24 cellular contexts compared by ENCODE assay signal in the genomic region with DNA sequence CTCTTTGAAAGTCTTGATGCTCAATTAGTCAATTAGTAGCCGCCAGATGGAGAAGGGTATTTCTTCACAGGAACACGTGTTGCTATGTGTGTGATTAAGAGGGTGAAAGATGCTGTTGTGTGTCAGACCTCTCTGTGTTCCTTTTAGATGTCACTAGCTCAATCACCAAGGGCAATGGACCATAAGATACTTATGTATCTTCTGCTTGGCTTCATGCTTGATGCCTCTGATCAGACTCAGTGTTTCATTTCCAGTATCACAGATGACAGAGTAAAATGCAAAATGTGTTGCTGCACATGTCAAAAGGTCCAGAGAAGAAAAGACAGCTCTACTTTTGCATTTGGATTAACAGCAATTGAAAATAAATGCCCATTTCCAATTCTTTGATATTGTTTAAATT.
DNase-seq lines count a peak whose midpoint lies in the region; ATAC-seq, FAIRE-seq and TF ChIP-seq lines count a peak whose summit lies in the region.
"Had no signal": no experiment of that assay in that cellular context is flagged by ENCODE, and none has a peak within 500 bp of the region (broad histone marks: within the 10 kb centered on the region; RNA-seq: fewer than 3 reads in every experiment).

No MANE protein-coding gene starts in this region.

- H3K4me1 Mint-ChIP-seq in activated T-helper 2 cell treated with anti-CD3 and anti-CD28 coated beads, Interferon-gamma antibody, Interleukin-2, Interleukin-4, amounts not matched to agents 10 μg/mL and 5 μg/mL and 100 μg/mL, durations not matched to agents 14 hours and 24 hours and 36 hours (ENCODE audit: low read depth): no peaks in the 10 kb centered on the region
- H3K4me1 Mint-ChIP-seq: GM23338 had no signal

- intact Hi-C loops in activated T-helper 2 cell treated with anti-CD3 and anti-CD28 coated beads, Interferon-gamma antibody, Interleukin-2, Interleukin-4, amounts not matched to agents 10 μg/mL and 5 μg/mL and 100 μg/mL, durations not matched to agents 14 hours and 24 hours and 36 hours (cut with micrococcal nuclease): no loop called here

- no peaks in the 10 kb centered on the region for H3K27me3 Mint-ChIP-seq in activated T-helper 2 cell treated with anti-CD3 and anti-CD28 coated beads, Interferon-gamma antibody, Interleukin-2, Interleukin-4, amounts not matched to agents 10 μg/mL and 5 μg/mL and 100 μg/mL, durations not matched to agents 14 hours and 24 hours and 36 hours (ENCODE audit: low read depth)
- H3K27me3 Mint-ChIP-seq: CD4-positive, alpha-beta T cell had no signal

- H3K4me1 ChIP-seq in smooth muscle cell (ENCODE audit: low read depth): no peaks in the 10 kb centered on the region

- peak; percentile 25 for FAIRE-seq in D721Med (lab: Jason Lieb, UNC)
- FAIRE-seq: G401.6, GM12891, H54, K562 had no signal

- 77% methylated on average over 2 of the region's 2 CpGs for WGBS in smooth muscle cell (ENCODE audit: low lambda C conversion rate)

- H3K4me3 ChIP-seq in smooth muscle cell: no peak overlapping the region
- H3K4me3 ChIP-seq: GM23338, K562 had no signal

- TF ChIP-seq CTCF in D721Med (IDR thresholded peaks at IDR 0.05; ENCODE audit: insufficient read depth, missing control alignments) (no peak), smooth muscle cell (IDR thresholded peaks at IDR 0.05; ENCODE audit: borderline replicate concordance, insufficient read depth, poor library complexity, severe bottlenecking) (no peak)

- peaks cover 17% of the 10 kb centered on the region for H3K9me3 Mint-ChIP-seq in activated T-helper 2 cell treated with anti-CD3 and anti-CD28 coated beads, Interferon-gamma antibody, Interleukin-2, Interleukin-4, amounts not matched to agents 10 μg/mL and 5 μg/mL and 100 μg/mL, durations not matched to agents 14 hours and 24 hours and 36 hours

- no peak overlapping the region for H3K9ac ChIP-seq in smooth muscle cell (ENCODE audit: low read depth)

- no peaks in the 10 kb centered on the region for H3K79me2 ChIP-seq in smooth muscle cell (ENCODE audit: low read depth)

- H3K4me2 ChIP-seq in smooth muscle cell: no peak overlapping the region
- H3K4me2 ChIP-seq: GM23338 had no signal

- H3K4me3 Mint-ChIP-seq in activated T-helper 2 cell treated with anti-CD3 and anti-CD28 coated beads, Interferon-gamma antibody, Interleukin-2, Interleukin-4, amounts not matched to agents 10 μg/mL and 5 μg/mL and 100 μg/mL, durations not matched to agents 14 hours and 24 hours and 36 hours (ENCODE audit: low read depth): no peak overlapping the region
- H3K4me3 Mint-ChIP-seq: CD4-positive, alpha-beta T cell; GM23338 had no signal

- H3K27ac ChIP-seq in smooth muscle cell (ENCODE audit: low read depth): no peak overlapping the region
- H3K27ac ChIP-seq: C4-2B, HL-60 had no signal

- H3K36me3 ChIP-seq in smooth muscle cell (ENCODE audit: low read depth): no peaks in the 10 kb centered on the region

- no peak for DNase-seq in D721Med (ENCODE audit: insufficient read length, low spot score)
- DNase-seq in NCI-H1694 (lab: John Stamatoyannopoulos, UW): peak; percentile 32
- peak; percentile 73 to 91 for DNase-seq in NCI-H446 (lab: John Stamatoyannopoulos, UW)
- peak; percentile 2 for DNase-seq in cerebellar cortex (ENCODE audit: low spot score)
- no peak for DNase-seq in AG08395 (ENCODE audit: low spot score)
- DNase-seq in smooth muscle cell (lab: John Stamatoyannopoulos, UW; ENCODE audit: unreplicated experiment): no peak
- no peak for DNase-seq in activated T-helper 2 cell treated with anti-CD3 and anti-CD28 coated beads, Interferon-gamma antibody, Interleukin-2, Interleukin-4, amounts not matched to agents 10 μg/mL and 5 μg/mL and 100 μg/mL, durations not matched to agents 14 hours and 24 hours and 36 hours (ENCODE audit: low spot score)
- DNase-seq: ACHN; AML-193; Caco-2; CD4-positive, alpha-beta T cell; DMS53; DND-41; EL; HCEC 1CT; IMR-90 had no signal

- no peak for ATAC-seq in HG03460 (IDR thresholded peaks at IDR 0.05; ENCODE audit: unreplicated experiment)
- ATAC-seq: GM23338, K562 had no signal

- no peak overlapping the region for H3K27ac Mint-ChIP-seq in activated T-helper 2 cell treated with anti-CD3 and anti-CD28 coated beads, Interferon-gamma antibody, Interleukin-2, Interleukin-4, amounts not matched to agents 10 μg/mL and 5 μg/mL and 100 μg/mL, durations not matched to agents 14 hours and 24 hours and 36 hours
- H3K27ac Mint-ChIP-seq: CD4-positive, alpha-beta T cell; GM23338 had no signal

- H3K27me3 ChIP-seq in smooth muscle cell (ENCODE audit: low read depth): no peaks in the 10 kb centered on the region

- no peaks in the 10 kb centered on the region for H4K20me1 ChIP-seq in smooth muscle cell (ENCODE audit: low read depth)

- H2AFZ ChIP-seq in smooth muscle cell (ENCODE audit: low read depth): no peak overlapping the region
- H2AFZ ChIP-seq: GM23338 had no signal

- no peaks in the 10 kb centered on the region for H3K9me3 ChIP-seq in smooth muscle cell (replicated peaks; ENCODE audit: low read depth)
- H3K9me3 ChIP-seq: Caco-2 had no signal

- no peaks in the 10 kb centered on the region for H3F3A ChIP-seq in smooth muscle cell (ENCODE audit: low read depth)

- no peaks in the 10 kb centered on the region for H3K36me3 Mint-ChIP-seq in activated T-helper 2 cell treated with anti-CD3 and anti-CD28 coated beads, Interferon-gamma antibody, Interleukin-2, Interleukin-4, amounts not matched to agents 10 μg/mL and 5 μg/mL and 100 μg/mL, durations not matched to agents 14 hours and 24 hours and 36 hours (ENCODE audit: low read depth)

Comparison
In these comparisons a context has a peak if more than half of its experiments do, and no peak if none do; other contexts are left out.
1. DNase-seq: peak in NCI-H1694 (single experiment), NCI-H446 (2 of 2) and cerebellar cortex (single experiment); none in D721Med (single experiment), AG08395 (single experiment), smooth muscle cell (single experiment) and activated T-helper 2 cell treated with anti-CD3 and anti-CD28 coated beads, Interferon-gamma antibody, Interleukin-2, Interleukin-4, amounts not matched to agents 10 μg/mL and 5 μg/mL and 100 μg/mL, durations not matched to agents 14 hours and 24 hours and 36 hours (single experiment).